9 cellular contexts compared by ENCODE assay signal in the genomic region with DNA sequence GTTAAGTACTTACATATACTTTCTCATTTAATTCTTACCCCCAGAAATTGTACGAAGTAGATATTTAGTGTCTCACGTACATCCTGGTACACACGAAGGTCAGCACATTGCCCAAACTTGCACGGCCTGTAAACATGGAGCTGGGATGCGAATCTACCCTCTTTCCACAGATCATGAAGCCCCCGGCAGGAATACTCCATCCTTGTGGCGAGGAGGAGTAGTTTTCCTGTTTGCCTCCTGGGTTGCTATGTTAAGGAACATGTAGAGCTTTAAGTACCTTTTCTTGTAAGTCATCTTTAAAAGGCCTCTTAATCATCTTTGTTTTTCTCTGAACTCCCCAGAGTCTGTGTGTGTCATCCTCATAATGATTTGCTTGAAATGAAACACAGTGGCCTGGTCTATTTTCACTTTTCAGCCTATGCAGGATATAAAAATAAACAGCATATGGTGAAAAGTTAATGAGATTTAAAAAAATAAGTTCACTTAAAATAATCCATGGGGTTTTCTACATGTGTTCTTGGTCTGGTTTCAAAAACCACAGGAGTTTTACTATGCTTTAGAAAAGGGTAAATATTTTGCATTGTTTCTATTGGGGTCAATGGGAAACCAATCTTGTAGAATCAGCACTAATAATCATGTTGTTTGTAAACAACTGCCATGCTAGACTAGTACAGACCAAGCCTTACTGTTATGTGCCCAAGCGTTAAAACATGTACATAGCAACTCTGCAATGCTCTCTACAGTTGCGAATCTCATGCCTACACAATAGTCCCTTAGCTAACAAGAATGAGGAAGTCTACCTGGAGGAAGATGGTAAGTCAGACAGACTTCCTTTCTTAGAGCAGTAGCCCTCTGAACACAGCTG. TPM values are rescaled to one million over a fixed set of nuclear protein-coding genes. Genes with fewer than 3 reads are reported as not detected.
A peak's percentile ranks its signal among the peaks of the same experiment; 100 is the strongest.
DNase-seq lines count a peak whose midpoint lies in the region; ATAC-seq, FAIRE-seq and TF ChIP-seq lines count a peak whose summit lies in the region.
"Had no signal": no experiment of that assay in that cellular context is flagged by ENCODE, and none has a peak within 500 bp of the region (broad histone marks: within the 10 kb centered on the region; RNA-seq: fewer than 3 reads in every experiment).

No MANE protein-coding gene starts in this region.

- no peaks in the 10 kb centered on the region for H3K4me1 ChIP-seq in A673 (ENCODE audit: insufficient read depth, low read length, poor library complexity, severe bottlenecking)
- H3K4me1 ChIP-seq in left ventricle myocardium inferior = no peaks in the 10 kb centered on the region

- H3K27me3 ChIP-seq in A673 (replicated peaks; ENCODE audit: insufficient read depth, low read depth, low read length, poor library complexity) = no peaks in the 10 kb centered on the region
- H3K27me3 ChIP-seq in left ventricle myocardium inferior (ENCODE audit: low read depth) = no peaks in the 10 kb centered on the region

- no TSS peak for BruUV-seq in A673 (replicated peaks; lab: Mats Ljungman, UMichigan)

- H3K36me3 ChIP-seq in A673 (ENCODE audit: insufficient read depth, low read length, poor library complexity, severe bottlenecking) (no peaks in the 10 kb centered on the region), left ventricle myocardium inferior (no peaks in the 10 kb centered on the region)

- FAIRE-seq in endometrium (lab: Jason Lieb, UNC) = peak; percentile 75

- H3K4me3 ChIP-seq in A673 (ENCODE audit: low read depth, low read length, poor library complexity, severe bottlenecking) (no peak overlapping the region), left ventricle myocardium inferior (no peak overlapping the region)

- TF ChIP-seq CTCF in A673 (conservative IDR thresholded peaks at IDR 0.05; ENCODE audit: low read depth, low read length) (no peak), left ventricle myocardium inferior (IDR thresholded peaks at IDR 0.05; ENCODE audit: borderline replicate concordance) (no peak)

- intact Hi-C loops in A673 (cut with micrococcal nuclease; ENCODE audit: unreplicated experiment) (no loop called here), left ventricle myocardium inferior (cut with micrococcal nuclease) (no loop called here)

- DNase-seq in SHP77 (lab: John Stamatoyannopoulos, UW) (no peak), A673 (ENCODE audit: low spot score) (no peak), globus pallidus (ENCODE audit: low spot score) (no peak), left ventricle myocardium inferior (no peak)
- DNase-seq: NCI-H526 had no signal

- POLR2A ChIA-PET in A673 (lab: Charles Lee; ENCODE audit: low non-redundant PET) = no interaction called here

- H3K27ac ChIP-seq in A673 (ENCODE audit: low read depth, low read length, poor library complexity, severe bottlenecking) (no peak overlapping the region), left ventricle myocardium inferior (replicated peaks) (no peak overlapping the region)

- ATAC-seq in GM18502 (IDR thresholded peaks at IDR 0.05; ENCODE audit: poor library complexity, unreplicated experiment) = peak; percentile 93
- ATAC-seq in GM21447 (IDR thresholded peaks at IDR 0.05; ENCODE audit: unreplicated experiment) = peak; percentile 90
- ATAC-seq in HG03378 (IDR thresholded peaks at IDR 0.05; ENCODE audit: unreplicated experiment) = peak; percentile 92

- H3K9me3 ChIP-seq in A673 (ENCODE audit: low read depth, low read length, poor library complexity, severe bottlenecking) (no peaks in the 10 kb centered on the region), left ventricle myocardium inferior (replicated peaks) (no peaks in the 10 kb centered on the region)

- CTCF ChIA-PET in A673 (lab: Charles Lee) = no interaction called here

RNA-seq across cellular contexts. Expression of a gene that starts 9.3 kb away (rescaled TPM):
- 78.5 and 86.3 TPM in 2 replicates for total RNA-seq in A673 (2021)
- 43.4 TPM for total RNA-seq in left ventricle myocardium inferior
